Comparison of ENCODE assay signal across 9 cellular contexts in the genomic region with DNA sequence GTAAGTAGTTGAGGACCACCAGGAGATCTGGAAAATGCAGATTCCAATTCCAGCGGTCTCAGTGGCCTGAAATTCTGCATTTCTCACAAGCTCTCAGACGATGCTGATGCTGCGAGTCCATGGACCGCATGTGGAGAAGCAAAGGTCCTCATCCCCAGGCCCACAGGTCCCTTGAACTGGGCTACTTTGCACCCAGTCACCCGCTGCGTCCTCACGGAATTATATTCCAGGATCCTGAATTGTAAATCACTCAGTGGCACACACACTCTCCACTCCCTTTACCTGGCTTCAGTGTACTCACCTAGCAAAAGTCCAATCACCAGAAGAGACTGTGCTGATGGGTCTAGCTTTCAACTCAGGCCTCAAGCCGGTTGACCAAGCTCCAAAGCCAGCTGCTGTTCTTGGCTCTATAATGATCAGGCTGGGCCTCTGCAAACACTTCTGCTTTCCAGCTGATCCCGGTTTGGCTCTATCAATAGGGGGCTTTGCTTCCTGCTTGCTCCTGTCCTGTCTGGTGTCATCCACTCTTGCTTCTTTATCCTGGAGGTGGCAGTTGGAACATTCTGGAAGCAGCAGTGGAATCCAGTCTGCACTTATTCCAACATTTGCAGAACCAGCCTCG. TPM values are rescaled to one million over a fixed set of nuclear protein-coding genes. Genes with fewer than 3 reads are reported as not detected.
DNase-seq lines count a peak whose midpoint lies in the region; ATAC-seq and TF ChIP-seq lines count a peak whose summit lies in the region.
"Had no signal": no experiment of that assay in that cellular context is flagged by ENCODE, and none has a peak within 500 bp of the region (broad histone marks: within the 10 kb centered on the region; RNA-seq: fewer than 3 reads in every experiment).

No MANE protein-coding gene starts in this region.

- H3K4me1 ChIP-seq in RWPE2 (ENCODE audit: insufficient read depth, poor library complexity, severe bottlenecking): peaks cover 6% of the 10 kb centered on the region
- H3K4me1 ChIP-seq in esophagus (ENCODE audit: control insufficient read depth in 2 of 2, insufficient read depth in 2 of 2, low read length in 1 of 2): peaks cover 5 to 7% of the 10 kb centered on the region in 2 donors
- H3K4me1 ChIP-seq in rectal smooth muscle tissue (ENCODE audit: control insufficient read depth, insufficient read depth, low read length): peaks cover 16% of the 10 kb centered on the region
- peaks cover 11% of the 10 kb centered on the region for H3K4me1 ChIP-seq in mucosa of descending colon (ENCODE audit: low read depth)

- WGBS in esophagus, 2 donors: 69 to 79% methylated on average over 10 of the region's 10 CpGs

- no peak overlapping the region for H3K9ac ChIP-seq in rectal smooth muscle tissue (ENCODE audit: low read length)

- ATAC-seq in RWPE2 (ENCODE audit: low read depth) (no peak), HG03039 (IDR thresholded peaks at IDR 0.05; ENCODE audit: unreplicated experiment) (no peak), mucosa of descending colon (no peak)

- TF ChIP-seq CTCF in GM12865 (IDR thresholded peaks at IDR 0.05; ENCODE audit: insufficient read depth, low read depth, low read length, missing control alignments) (no peak), RWPE2 (IDR thresholded peaks at IDR 0.05; ENCODE audit: poor library complexity, severe bottlenecking) (no peak), mucosa of descending colon (IDR thresholded peaks at IDR 0.05) (no peak)

- H3K4me3 ChIP-seq in GM12865 (ENCODE audit: low read depth, low read length) (peak overlapping the region; percentile 81), RWPE2 (ENCODE audit: severe bottlenecking) (peak overlapping the region; percentile 97), esophagus (ENCODE audit: low read depth in 1 of 2, low read length in 2 of 2) (peak overlapping the region; percentile 20 to 100), rectal smooth muscle tissue (ENCODE audit: low read length) (peak overlapping the region; percentile 57), mucosa of descending colon (no peak overlapping the region)

- H3K27ac ChIP-seq in RWPE2 (ENCODE audit: poor library complexity, severe bottlenecking) (peak overlapping the region; percentile 74), esophagus (ENCODE audit: low read depth in 2 of 2, low read length in 1 of 2) (peak overlapping the region; percentile 54 to 66), rectal smooth muscle tissue (ENCODE audit: low read depth, low read length) (peak overlapping the region; percentile 81)

- H3K27me3 ChIP-seq in RWPE2 (ENCODE audit: insufficient read depth, poor library complexity, severe bottlenecking) (no peaks in the 10 kb centered on the region), esophagus (ENCODE audit: control insufficient read depth in 1 of 2, insufficient read depth in 2 of 2, low read length in 2 of 2) (no peaks in the 10 kb centered on the region), rectal smooth muscle tissue (ENCODE audit: control insufficient read depth, insufficient read depth, low read length) (no peaks in the 10 kb centered on the region)

- intact Hi-C loops in mucosa of descending colon (cut with DNase I, micrococcal nuclease): no loop called here

- H3K36me3 ChIP-seq in RWPE2 (ENCODE audit: low read depth): peaks cover 34% of the 10 kb centered on the region
- no peaks in the 10 kb centered on the region for H3K36me3 ChIP-seq in esophagus (ENCODE audit: control insufficient read depth in 2 of 2, insufficient read depth in 2 of 2, low read length in 1 of 2)
- peaks cover 4% of the 10 kb centered on the region for H3K36me3 ChIP-seq in rectal smooth muscle tissue (ENCODE audit: control insufficient read depth, insufficient read depth, low read length)
- H3K36me3 ChIP-seq in mucosa of descending colon (ENCODE audit: low read depth): no peaks in the 10 kb centered on the region

- H3K9me3 ChIP-seq in RWPE2 (ENCODE audit: severe bottlenecking) (no peaks in the 10 kb centered on the region), esophagus (ENCODE audit: control insufficient read depth in 2 of 2, insufficient read depth in 1 of 2, low read depth in 1 of 2, low read length in 1 of 2) (no peaks in the 10 kb centered on the region), mucosa of descending colon (no peaks in the 10 kb centered on the region)

- DNase-seq in GM12865 (ENCODE audit: low read depth): no peak
- no peak for DNase-seq in RWPE2 (ENCODE audit: low spot score)
- no peak for DNase-seq in DMS79 (lab: John Stamatoyannopoulos, UW)
- DNase-seq in AG08396 (ENCODE audit: low spot score): no peak
- no peak for DNase-seq in mucosa of descending colon

RNA-seq across cellular contexts. Expression of a gene that starts 0.9 kb away (rescaled TPM):
- polyA plus RNA-seq in esophagus: 100 to 1,000 TPM; 360 to 588 TPM
- 100 to 1,000 TPM; 349 to 387 (median 350) TPM for total RNA-seq in mucosa of descending colon

RNA-seq across cellular contexts. Expression of a gene that starts 5.6 kb away (rescaled TPM):
- polyA plus RNA-seq in esophagus: 10 to 100 TPM; 17.0 to 68.0 TPM
- total RNA-seq in mucosa of descending colon: 10 to 100 TPM; 35.4 to 63.9 (median 35.9) TPM

RNA-seq across cellular contexts. Expression of a gene that starts 20.2 kb away (rescaled TPM):
- under 1 TPM; 0.16 to 0.26 TPM for polyA plus RNA-seq in esophagus
- 1 to 10 TPM in 1 of 3 donors, under 1 TPM in 2; 0.17 to 2.1 (median 0.22) TPM for total RNA-seq in mucosa of descending colon

RNA-seq across cellular contexts. Expression of a gene that starts 35.5 kb away (rescaled TPM):
- polyA plus RNA-seq in esophagus: 10 to 100 TPM; 16.3 to 27.1 TPM
- total RNA-seq in mucosa of descending colon: 10 to 100 TPM; 50.4 to 72.3 (median 55.8) TPM

RNA-seq across cellular contexts. Expression of a gene that starts 43.7 kb away (rescaled TPM):
- not detected for polyA plus RNA-seq in esophagus
- not detected for total RNA-seq in mucosa of descending colon
- total RNA-seq: M059J had no signal
